In genomic region chr20:51532577-51533191, GRCh38 we compare ENCODE assay signal across 8 cellular contexts. TPM values are rescaled to one million over a fixed set of nuclear protein-coding genes. Genes with fewer than 3 reads are reported as not detected.
DNase-seq lines count a peak whose midpoint lies in the region; ATAC-seq and TF ChIP-seq lines count a peak whose summit lies in the region.

No MANE protein-coding gene starts in this region.

- no peaks in the 10 kb centered on the region for H3K27me3 Mint-ChIP-seq in activated T-cell treated with anti-CD3 and anti-CD28 coated beads, Interleukin-2, amount 50 U/mL, for 4 hours (ENCODE audit: low read depth)

- peak overlapping the region; percentile 42 for H3K4me3 Mint-ChIP-seq in activated T-cell treated with anti-CD3 and anti-CD28 coated beads, Interleukin-2, amount 50 U/mL, for 4 hours

- H3K9me3 ChIP-seq in sigmoid colon: no peaks in the 10 kb centered on the region

- TF ChIP-seq POLR2A in sigmoid colon (IDR thresholded peaks at IDR 0.05): no peak

- H3K9me3 Mint-ChIP-seq in activated T-cell treated with anti-CD3 and anti-CD28 coated beads, Interleukin-2, amount 50 U/mL, for 4 hours: no peaks in the 10 kb centered on the region

- TF ChIP-seq EP300 in sigmoid colon (IDR thresholded peaks at IDR 0.05): no peak

- H3K4me3 ChIP-seq in sigmoid colon: no peak overlapping the region

- peak overlapping the region; percentile 24 to 74 (median 56) for H3K27ac ChIP-seq in sigmoid colon

- no peaks in the 10 kb centered on the region for H3K27me3 ChIP-seq in sigmoid colon

- no peak for TF ChIP-seq CTCF in sigmoid colon (IDR thresholded peaks at IDR 0.05)

- H3K4me1 ChIP-seq in sigmoid colon: peaks cover 0 to 28% (median 19%) of the 10 kb centered on the region in 4 donors

- WGBS in sigmoid colon, 2 donors: 78 to 85% methylated on average over 24 of the region's 24 CpGs

- H3K36me3 Mint-ChIP-seq in activated T-cell treated with anti-CD3 and anti-CD28 coated beads, Interleukin-2, amount 50 U/mL, for 4 hours (ENCODE audit: insufficient read depth): peaks cover 32% of the 10 kb centered on the region

- DNase-seq in EL (peak; percentile 56), cardiac septum (ENCODE audit: low spot score) (peak; percentile 77), sigmoid colon (peak; percentile 74), mesenteric fat pad (ENCODE audit: low spot score) (no peak), NCI-H2227 (lab: John Stamatoyannopoulos, UW; ENCODE audit: unreplicated experiment) (no peak)
- DNase-seq in activated T-cell treated with anti-CD3 and anti-CD28 coated beads, Interleukin-2, amount 50 U/mL, for 4 hours: no peak

- peaks cover 95% of the 10 kb centered on the region for H3K4me1 Mint-ChIP-seq in activated T-cell treated with anti-CD3 and anti-CD28 coated beads, Interleukin-2, amount 50 U/mL, for 4 hours (ENCODE audit: low read depth)

- ATAC-seq in activated T-cell treated with anti-CD3 and anti-CD28 coated beads, Interleukin-2, amount 50 U/mL, for 4 hours: no peak
- no peak for ATAC-seq in HG03196 (IDR thresholded peaks at IDR 0.05; ENCODE audit: unreplicated experiment)
- ATAC-seq in HG03135 (IDR thresholded peaks at IDR 0.05; ENCODE audit: unreplicated experiment): no peak

- H3K36me3 ChIP-seq in sigmoid colon: no peaks in the 10 kb centered on the region

- intact Hi-C loops in cardiac septum (cut with DNase I) (loop anchor here (2.0 to 5.0 kb wide), 2 partner anchors 40 to 70 kb away; no protein-coding TSS in a partner anchor), sigmoid colon (cut with DNase I) (no loop called here)

RNA-seq across cellular contexts. Expression of gene NFATC2, which starts 9.8 kb away (rescaled TPM):
- total RNA-seq in activated T-cell treated with anti-CD3 and anti-CD28 coated beads, Interleukin-2, amount 50 U/mL, for 4 hours: 10 to 100 TPM; 48.3 to 51.4 (median 48.9) TPM
- 4.3 TPM for total RNA-seq in cardiac septum
- total RNA-seq in sigmoid colon: 10 to 100 TPM in 1 of 4 donors, 1 to 10 TPM in 3; 3.5 to 16.9 (median 5.8) TPM
- 1 to 10 TPM; 1.4 to 5.4 (median 1.8) TPM for polyA plus RNA-seq in sigmoid colon
- 9.3 TPM for total RNA-seq in mesenteric fat pad

Comparison
In these comparisons a context has a peak if more than half of its experiments do, and no peak if none do; other contexts are left out.
1. DNase-seq: peak in EL (single experiment), cardiac septum (single experiment) and sigmoid colon (single experiment); none in activated T-cell treated with anti-CD3 and anti-CD28 coated beads, Interleukin-2, amount 50 U/mL, for 4 hours (single experiment), mesenteric fat pad (single experiment) and NCI-H2227 (single experiment).